18 cellular contexts compared by ENCODE assay signal in genomic region chr7:102253076-102253972, GRCh38. TPM values are rescaled to one million over a fixed set of nuclear protein-coding genes. Genes with fewer than 3 reads are reported as not detected.
A peak's percentile ranks its signal among the peaks of the same experiment; 100 is the strongest.
DNase-seq lines count a peak whose midpoint lies in the region; ATAC-seq and TF ChIP-seq lines count a peak whose summit lies in the region.
"Had no signal": no experiment of that assay in that cellular context is flagged by ENCODE, and none has a peak within 500 bp of the region (broad histone marks: within the 10 kb centered on the region; RNA-seq: fewer than 3 reads in every experiment).

No MANE protein-coding gene starts in this region.

- H3K36me3 Mint-ChIP-seq in GM23338 (ENCODE audit: low read depth) (peaks cover 11% of the 10 kb centered on the region), natural killer cell (peaks cover 8% of the 10 kb centered on the region)

- no peak overlapping the region for H3K9ac ChIP-seq in BLaER1 treated with 17β-estradiol and CSF1 and Interleukin-3, amounts not matched to agents 10 nM and 100 nM

- no peaks in the 10 kb centered on the region; a peak in 1 of 22 replicates for H3K9me3 ChIP-seq in BLaER1 treated with 17β-estradiol and CSF1 and Interleukin-3, amounts not matched to agents 10 nM and 100 nM (replicated peaks in 1 of 11)
- H3K9me3 ChIP-seq in SJCRH30 (replicated peaks) (no peaks in the 10 kb centered on the region), psoas muscle (no peaks in the 10 kb centered on the region)

- peak overlapping the region in 7 of 11 experiments; percentile 67 to 85 (median 84); a peak in 14 of 22 replicates for H3K4me2 ChIP-seq in BLaER1 treated with 17β-estradiol and CSF1 and Interleukin-3, amounts not matched to agents 10 nM and 100 nM
- H3K4me2 ChIP-seq in GM23338, result no peak overlapping the region
- H3K4me2 ChIP-seq: PC-9 had no signal

- DNase-seq in SJCRH30 (no peak), left lobe of liver (ENCODE audit: low spot score) (no peak), psoas muscle (no peak), dermis blood vessel endothelial cell (no peak), GM23338 (ENCODE audit: low spot score) (no peak), natural killer cell (no peak)
- DNase-seq: EL, HFFc6, NCI-H1417 treated with DMSO at 0.1 percent for 48 hours, NCI-H1930, NCI-H2171 treated with DMSO at 0.1 percent for 48 hours, NCI-H446 treated with DMSO at 0.1 percent for 48 hours, NCI-H748 treated with DMSO at 0.1 percent for 48 hours, PC-9 had no signal

- intact Hi-C loops in psoas muscle (cut with DNase I) (no loop called here), natural killer cell (cut with micrococcal nuclease) (no loop called here)

- H3K9me3 Mint-ChIP-seq in GM23338, result no peaks in the 10 kb centered on the region
- no peaks in the 10 kb centered on the region for H3K9me3 Mint-ChIP-seq in natural killer cell
- H3K9me3 Mint-ChIP-seq: HFFc6 had no signal

- peaks cover 21% of the 10 kb centered on the region for H3K27me3 Mint-ChIP-seq in GM23338 (ENCODE audit: insufficient read depth, low read depth, poor library complexity)
- H3K27me3 Mint-ChIP-seq in natural killer cell (ENCODE audit: low read depth in 2 of 2), result no peaks in the 10 kb centered on the region

- H3K27ac Mint-ChIP-seq in GM23338, result no peak overlapping the region
- H3K27ac Mint-ChIP-seq in natural killer cell, result no peak overlapping the region
- H3K27ac Mint-ChIP-seq: HFFc6 had no signal

- peaks cover 15% of the 10 kb centered on the region; the same call in 1 of the 2 replicates for H3F3A ChIP-seq in GM23338 (replicated peaks; ENCODE audit: low read depth)

- 55 to 64% (median 56%) methylated on average over 19 of the region's 19 CpGs for WGBS in psoas muscle, 3 donors

- H3K36me3 ChIP-seq in BLaER1 treated with 17β-estradiol and CSF1 and Interleukin-3, amounts not matched to agents 10 nM and 100 nM, result peaks cover 41 to 69% (median 52%) of the 10 kb centered on the region in 11 experiments
- no peaks in the 10 kb centered on the region; the same call in 1 of the 2 replicates for H3K36me3 ChIP-seq in SJCRH30
- H3K36me3 ChIP-seq in psoas muscle (ENCODE audit: insufficient read depth in 1 of 2, low read depth in 1 of 2), result peaks cover 5 to 16% of the 10 kb centered on the region in 2 donors
- peaks cover 8% of the 10 kb centered on the region; the same call in 1 of the 2 replicates for H3K36me3 ChIP-seq in GM23338 (ENCODE audit: insufficient read depth)

- peaks cover 16% of the 10 kb centered on the region for H3K4me1 Mint-ChIP-seq in GM23338
- peaks cover 14 to 16% of the 10 kb centered on the region in 2 donors for H3K4me1 Mint-ChIP-seq in natural killer cell

- no peaks in the 10 kb centered on the region for H3K27me3 ChIP-seq in BLaER1 treated with 17β-estradiol and CSF1 and Interleukin-3, amounts not matched to agents 10 nM and 100 nM
- H3K27me3 ChIP-seq in SJCRH30 (no peaks in the 10 kb centered on the region), psoas muscle (ENCODE audit: insufficient read depth in 3 of 3, low read length in 2 of 3) (peaks cover 0 to 3% (median 0%) of the 10 kb centered on the region in 3 donors), GM23338 (ENCODE audit: insufficient read depth) (no peaks in the 10 kb centered on the region)

- TF ChIP-seq CTCF in psoas muscle (IDR thresholded peaks at IDR 0.05) (no peak), GM23338 (conservative IDR thresholded peaks at IDR 0.05; ENCODE audit: low read depth in 2 of 2) (no peak), natural killer cell (IDR thresholded peaks at IDR 0.05) (no peak)

- H2AFZ ChIP-seq in GM23338, result no peak overlapping the region
- H2AFZ ChIP-seq: PC-9 had no signal

- peak overlapping the region in 1 of 11 experiments; percentile 61; a peak in 1 of 22 replicates for H3K27ac ChIP-seq in BLaER1 treated with 17β-estradiol and CSF1 and Interleukin-3, amounts not matched to agents 10 nM and 100 nM
- H3K27ac ChIP-seq in SJCRH30 (peak overlapping the region; percentile 89), psoas muscle (no peak overlapping the region), GM23338 (ENCODE audit: low read depth) (no peak overlapping the region)
- H3K27ac ChIP-seq: C4-2B, HL-60, PC-9 had no signal

- peak; percentile 35 for ATAC-seq in left lobe of liver
- peak; percentile 7 to 50 (median 42) for ATAC-seq in psoas muscle
- ATAC-seq in GM23338, result no peak
- ATAC-seq in natural killer cell, result no peak
- ATAC-seq in HG02623 (IDR thresholded peaks at IDR 0.05; ENCODE audit: unreplicated experiment), result no peak

- H3K4me3 ChIP-seq in BLaER1 treated with 17β-estradiol and CSF1 and Interleukin-3, amounts not matched to agents 10 nM and 100 nM, result no peak overlapping the region
- peak overlapping the region; percentile 38 for H3K4me3 ChIP-seq in SJCRH30
- no peak overlapping the region for H3K4me3 ChIP-seq in psoas muscle
- H3K4me3 ChIP-seq in GM23338, result no peak overlapping the region
- H3K4me3 ChIP-seq: PC-9 had no signal

- H3K4me3 Mint-ChIP-seq in GM23338 (no peak overlapping the region), natural killer cell (no peak overlapping the region)
- H3K4me3 Mint-ChIP-seq: HFFc6 had no signal

- H3K9me2 ChIP-seq in GM23338 (ENCODE audit: insufficient read depth), result no peaks in the 10 kb centered on the region

- no peaks in the 10 kb centered on the region for H3K79me2 ChIP-seq in GM23338 (replicated peaks; ENCODE audit: insufficient read depth)

- H3K4me1 ChIP-seq in BLaER1 treated with 17β-estradiol and CSF1 and Interleukin-3, amounts not matched to agents 10 nM and 100 nM, result peaks cover 0 to 38% (median 31%) of the 10 kb centered on the region in 10 experiments; a peak in 17 of 20 replicates
- H3K4me1 ChIP-seq in SJCRH30 (peaks cover 32% of the 10 kb centered on the region), psoas muscle (no peaks in the 10 kb centered on the region), GM23338 (ENCODE audit: insufficient read depth) (peaks cover 13% of the 10 kb centered on the region; the same call in 1 of the 2 replicates)

- H4K20me1 ChIP-seq in BLaER1 treated with 17β-estradiol and CSF1 and Interleukin-3, amounts not matched to agents 10 nM and 100 nM, result peaks cover 4 to 46% (median 25%) of the 10 kb centered on the region in 11 experiments; a peak in 14 of 22 replicates
- H4K20me1 ChIP-seq in GM23338 (replicated peaks; ENCODE audit: insufficient read depth), result no peaks in the 10 kb centered on the region

TF ChIP-seq in GM23338, 12 proteins besides CTCF, POLR2A, EP300 and RAD21:
- no peak for TF ChIP-seq EZH2 (IDR thresholded peaks at IDR 0.05; ENCODE audit: low read depth, unreplicated experiment)
- no peak for TF ChIP-seq CREB1 (CRISPR knock-in tag; IDR thresholded peaks at IDR 0.05; ENCODE audit: low read depth)
- no peak for TF ChIP-seq ETS1 (IDR thresholded peaks at IDR 0.05)

RNA-seq across cellular contexts. Expression of gene SH2B2, which starts 33.3 kb away (rescaled TPM):
- total RNA-seq in SJCRH30 (2014; rRNA removed; shearing (Covaris generic)), result 12.3 and 13.4 TPM in 2 replicates
- 3.0 TPM for total RNA-seq in left lobe of liver
- 10 to 100 TPM; 26.2 to 36.3 (median 29.0) TPM for total RNA-seq in psoas muscle
- 10 to 100 TPM; 13.1 to 27.3 (median 18.6) TPM for polyA plus RNA-seq in psoas muscle
- total RNA-seq in dermis blood vessel endothelial cell, result 2.5 and 4.4 TPM in 2 replicates
- 21.9 and 30.3 TPM in 2 replicates for total RNA-seq in GM23338 (2014; rRNA removed; shearing (Covaris generic))
- polyA plus RNA-seq in GM23338 (2016; fragmentation: Nextera tagmentation; extraction: Ambion mirVana), result 5.6 and 8.7 TPM in 2 replicates
- total RNA-seq in natural killer cell, result 1 to 10 TPM; 1.6 to 2.9 (median 2.0) TPM

Comparison
In these comparisons a context has a peak if more than half of its experiments do, and no peak if none do; other contexts are left out.
1. ATAC-seq: peak in left lobe of liver (single experiment) and psoas muscle (4 of 4); none in GM23338 (single experiment), natural killer cell (0 of 3) and HG02623 (single experiment).